ENCODE assay signal across 25 cellular contexts in genomic region chr5:175686396-175686795, GRCh38. TPM values are rescaled to one million over a fixed set of nuclear protein-coding genes. Genes with fewer than 3 reads are reported as not detected.
"Had no signal": no experiment of that assay in that cellular context is flagged by ENCODE, and none has a peak within 500 bp of the region (broad histone marks: within the 10 kb centered on the region; RNA-seq: fewer than 3 reads in every experiment).

No MANE protein-coding gene starts in this region.

- ATAC-seq: activated CD4-positive, alpha-beta T cell treated with anti-CD3 and anti-CD28 coated beads for 36 hours; activated T-cell treated with anti-CD3 and anti-CD28 coated beads, Interleukin-2, amount 50 U/mL, for 4 hours; gastroesophageal sphincter; left lobe of liver; naive thymus-derived CD8-positive, alpha-beta T cell; stimulated activated naive CD8-positive, alpha-beta T cell treated with anti-CD3 and anti-CD28 coated beads, Interleukin-15, amount 100 ng/mL, for 72 hours had no signal

- H3K4me1 Mint-ChIP-seq: activated B cell treated with CpG ODN at 0.5 μM for 24 hours had no signal

- H3K9me3 Mint-ChIP-seq: activated B cell treated with CpG ODN at 0.5 μM for 24 hours; activated naive CD4-positive, alpha-beta T cell treated with anti-CD3 and anti-CD28 coated beads for 36 hours; activated naive CD8-positive, alpha-beta T cell treated with anti-CD3 and anti-CD28 coated beads, Interleukin-2, amount 10 ng/mL, durations not matched to agents 7 days and 5 days; activated T-cell treated with anti-CD3 and anti-CD28 coated beads, Interleukin-2, amount 50 U/mL, for 4 hours; mesothelial cell of epicardium; naive thymus-derived CD8-positive, alpha-beta T cell; neural progenitor cell; stimulated activated naive CD8-positive, alpha-beta T cell treated with anti-CD3 and anti-CD28 coated beads, Interleukin-15, amount 100 ng/mL, for 72 hours; T-helper 1 cell treated with Interleukin-12 subunit alpha and Interleukin-12 subunit beta and Interleukin-4 antibody, amounts not matched to agents 30 μg/mL and 1 μg/mL, for 36 hours had no signal

- H3K9me3 ChIP-seq: gastroesophageal sphincter, prostate gland, suprapubic skin, transverse colon, uterus had no signal

- DNase-seq: activated B cell treated with CpG ODN at 0.5 μM for 24 hours; activated CD4-positive, alpha-beta T cell treated with anti-CD3 and anti-CD28 coated beads for 36 hours; activated CD4-positive, alpha-beta T cell treated with anti-CD3 and anti-CD28 coated beads, Interleukin-2, amount 50 U/mL, for 4 hours; activated CD8-positive, alpha-beta memory T cell treated with anti-CD3 and anti-CD28 coated beads for 24 hours; activated CD8-positive, alpha-beta memory T cell treated with anti-CD3 and anti-CD28 coated beads, Interleukin-2, amount 50 U/mL, for 4 hours; activated naive CD4-positive, alpha-beta T cell treated with anti-CD3 and anti-CD28 coated beads for 36 hours; activated naive CD8-positive, alpha-beta T cell treated with anti-CD3 and anti-CD28 coated beads, Interleukin-2, amount 10 ng/mL, durations not matched to agents 7 days and 5 days; activated T-cell treated with anti-CD3 and anti-CD28 coated beads, Interleukin-2, amount 50 U/mL, for 4 hours; amniotic stem cell; endodermal cell; mammary epithelial cell; naive thymus-derived CD8-positive, alpha-beta T cell; stimulated activated CD4-positive, alpha-beta T cell treated with anti-CD3 and anti-CD28 coated beads, Interleukin-1b, Interleukin-23, amount 100 ng/mL, for 48 hours; stimulated activated naive CD8-positive, alpha-beta T cell treated with anti-CD3 and anti-CD28 coated beads, Interleukin-15, amount 100 ng/mL, for 72 hours; T1000; transverse colon had no signal

- H3K4me3 ChIP-seq: gastroesophageal sphincter, neural progenitor cell, prostate gland, suprapubic skin, transverse colon, uterus had no signal

- H3K27ac Mint-ChIP-seq: activated B cell treated with CpG ODN at 0.5 μM for 24 hours; activated CD4-positive, alpha-beta T cell treated with anti-CD3 and anti-CD28 coated beads for 36 hours; activated naive CD4-positive, alpha-beta T cell treated with anti-CD3 and anti-CD28 coated beads for 36 hours; activated naive CD8-positive, alpha-beta T cell treated with anti-CD3 and anti-CD28 coated beads, Interleukin-2, amount 10 ng/mL, durations not matched to agents 7 days and 5 days; endodermal cell; mesothelial cell of epicardium; naive thymus-derived CD8-positive, alpha-beta T cell; neural progenitor cell; stimulated activated naive CD8-positive, alpha-beta T cell treated with anti-CD3 and anti-CD28 coated beads, Interleukin-15, amount 100 ng/mL, for 72 hours; T-helper 1 cell treated with Interleukin-12 subunit alpha and Interleukin-12 subunit beta and Interleukin-4 antibody, amounts not matched to agents 30 μg/mL and 1 μg/mL, for 36 hours had no signal

- H3K27ac ChIP-seq: gastroesophageal sphincter, neural progenitor cell, prostate gland, suprapubic skin, transverse colon, uterus had no signal

- H3K27me3 Mint-ChIP-seq: activated CD4-positive, alpha-beta T cell treated with anti-CD3 and anti-CD28 coated beads for 36 hours; activated naive CD8-positive, alpha-beta T cell treated with anti-CD3 and anti-CD28 coated beads, Interleukin-2, amount 10 ng/mL, durations not matched to agents 7 days and 5 days; naive thymus-derived CD8-positive, alpha-beta T cell; stimulated activated naive CD8-positive, alpha-beta T cell treated with anti-CD3 and anti-CD28 coated beads, Interleukin-15, amount 100 ng/mL, for 72 hours had no signal

- H3K4me3 Mint-ChIP-seq: activated B cell treated with CpG ODN at 0.5 μM for 24 hours; activated CD4-positive, alpha-beta T cell treated with anti-CD3 and anti-CD28 coated beads for 36 hours; activated naive CD4-positive, alpha-beta T cell treated with anti-CD3 and anti-CD28 coated beads for 36 hours; activated naive CD8-positive, alpha-beta T cell treated with anti-CD3 and anti-CD28 coated beads, Interleukin-2, amount 10 ng/mL, durations not matched to agents 7 days and 5 days; activated T-cell treated with anti-CD3 and anti-CD28 coated beads, Interleukin-2, amount 50 U/mL, for 4 hours; endodermal cell; mesothelial cell of epicardium; naive thymus-derived CD8-positive, alpha-beta T cell; neural progenitor cell; stimulated activated naive CD8-positive, alpha-beta T cell treated with anti-CD3 and anti-CD28 coated beads, Interleukin-15, amount 100 ng/mL, for 72 hours; T-helper 1 cell treated with Interleukin-12 subunit alpha and Interleukin-12 subunit beta and Interleukin-4 antibody, amounts not matched to agents 30 μg/mL and 1 μg/mL, for 36 hours had no signal

- H3K36me3 Mint-ChIP-seq: mesothelial cell of epicardium, neural progenitor cell had no signal

- H3K4me1 ChIP-seq: prostate gland, transverse colon, uterus had no signal

- H3K27me3 ChIP-seq: neural progenitor cell, transverse colon, uterus had no signal

- H3K36me3 ChIP-seq: gastroesophageal sphincter, neural progenitor cell, prostate gland, suprapubic skin, transverse colon, uterus had no signal

RNA-seq across cellular contexts. Expression of gene HRH2, which starts 28.5 kb away (rescaled TPM):
- total RNA-seq: activated B cell treated with CpG ODN at 0.5 μM for 24 hours, mammary epithelial cell, osteocyte had no signal
